Comparison of ENCODE assay signal across 2 cellular contexts in the genomic region with DNA sequence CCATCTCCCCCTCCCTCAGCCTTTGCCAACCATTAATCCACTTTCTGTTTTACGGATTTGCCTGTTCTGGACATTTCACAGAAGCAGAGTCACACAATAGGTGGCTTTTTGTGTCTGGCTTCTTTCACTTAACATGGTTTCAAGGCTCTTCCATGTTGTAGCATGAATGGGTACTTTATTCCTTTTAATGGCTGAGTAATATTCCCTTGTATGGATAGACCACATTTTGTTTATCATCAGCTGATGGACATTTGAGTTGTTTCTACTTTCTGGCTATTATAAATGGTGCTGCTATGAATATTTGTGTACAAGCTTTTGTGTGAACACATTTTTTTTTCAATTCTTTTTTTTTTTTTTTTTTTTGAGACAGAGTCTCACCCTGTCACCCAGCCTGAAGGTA.
A peak's percentile ranks its signal among the peaks of the same experiment; 100 is the strongest.
TF ChIP-seq lines count a peak whose summit lies in the region.

No MANE protein-coding gene starts in this region.

TF ChIP-seq in HEK293, 187 proteins besides CTCF, POLR2A, EP300 and RAD21 (continued from another document):
- TF ChIP-seq, protein P1, sequence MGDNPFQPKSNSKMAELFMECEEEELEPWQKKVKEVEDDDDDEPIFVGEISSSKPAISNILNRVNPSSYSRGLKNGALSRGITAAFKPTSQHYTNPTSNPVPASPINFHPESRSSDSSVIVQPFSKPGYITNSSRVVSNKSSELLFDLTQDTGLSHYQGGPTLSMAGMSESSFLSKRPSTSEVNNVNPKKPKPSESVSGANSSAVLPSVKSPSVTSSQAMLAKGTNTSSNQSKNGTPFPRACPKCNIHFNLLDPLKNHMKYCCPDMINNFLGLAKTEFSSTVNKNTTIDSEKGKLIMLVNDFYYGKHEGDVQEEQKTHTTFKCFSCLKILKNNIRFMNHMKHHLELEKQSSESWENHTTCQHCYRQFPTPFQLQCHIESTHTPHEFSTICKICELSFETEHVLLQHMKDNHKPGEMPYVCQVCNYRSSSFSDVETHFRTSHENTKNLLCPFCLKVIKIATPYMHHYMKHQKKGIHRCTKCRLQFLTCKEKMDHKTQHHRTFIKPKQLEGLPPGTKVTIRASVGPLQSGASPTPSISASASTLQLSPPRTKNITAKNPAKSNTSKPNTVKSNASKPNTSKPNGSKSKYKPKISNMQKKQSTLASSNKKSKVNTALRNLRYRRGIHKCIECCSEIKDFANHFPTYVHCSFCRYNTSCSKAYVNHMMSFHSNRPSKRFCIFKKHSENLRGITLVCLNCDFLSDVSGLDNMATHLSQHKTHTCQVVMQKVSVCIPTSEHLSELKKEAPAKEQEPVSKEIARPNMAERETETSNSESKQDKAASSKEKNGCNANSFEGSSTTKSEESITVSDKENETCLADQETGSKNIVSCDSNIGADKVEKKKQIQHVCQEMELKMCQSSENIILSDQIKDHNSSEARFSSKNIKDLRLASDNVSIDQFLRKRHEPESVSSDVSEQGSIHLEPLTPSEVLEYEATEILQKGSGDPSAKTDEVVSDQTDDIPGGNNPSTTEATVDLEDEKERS (tag by site-specific recombination; IDR thresholded peaks at IDR 0.05) = peak; percentile 40; the same call in 1 of the 2 replicates

TF ChIP-seq in K562, 482 proteins besides CTCF, POLR2A, EP300 and RAD21 (continued from another document):
- TF ChIP-seq, protein P2, sequence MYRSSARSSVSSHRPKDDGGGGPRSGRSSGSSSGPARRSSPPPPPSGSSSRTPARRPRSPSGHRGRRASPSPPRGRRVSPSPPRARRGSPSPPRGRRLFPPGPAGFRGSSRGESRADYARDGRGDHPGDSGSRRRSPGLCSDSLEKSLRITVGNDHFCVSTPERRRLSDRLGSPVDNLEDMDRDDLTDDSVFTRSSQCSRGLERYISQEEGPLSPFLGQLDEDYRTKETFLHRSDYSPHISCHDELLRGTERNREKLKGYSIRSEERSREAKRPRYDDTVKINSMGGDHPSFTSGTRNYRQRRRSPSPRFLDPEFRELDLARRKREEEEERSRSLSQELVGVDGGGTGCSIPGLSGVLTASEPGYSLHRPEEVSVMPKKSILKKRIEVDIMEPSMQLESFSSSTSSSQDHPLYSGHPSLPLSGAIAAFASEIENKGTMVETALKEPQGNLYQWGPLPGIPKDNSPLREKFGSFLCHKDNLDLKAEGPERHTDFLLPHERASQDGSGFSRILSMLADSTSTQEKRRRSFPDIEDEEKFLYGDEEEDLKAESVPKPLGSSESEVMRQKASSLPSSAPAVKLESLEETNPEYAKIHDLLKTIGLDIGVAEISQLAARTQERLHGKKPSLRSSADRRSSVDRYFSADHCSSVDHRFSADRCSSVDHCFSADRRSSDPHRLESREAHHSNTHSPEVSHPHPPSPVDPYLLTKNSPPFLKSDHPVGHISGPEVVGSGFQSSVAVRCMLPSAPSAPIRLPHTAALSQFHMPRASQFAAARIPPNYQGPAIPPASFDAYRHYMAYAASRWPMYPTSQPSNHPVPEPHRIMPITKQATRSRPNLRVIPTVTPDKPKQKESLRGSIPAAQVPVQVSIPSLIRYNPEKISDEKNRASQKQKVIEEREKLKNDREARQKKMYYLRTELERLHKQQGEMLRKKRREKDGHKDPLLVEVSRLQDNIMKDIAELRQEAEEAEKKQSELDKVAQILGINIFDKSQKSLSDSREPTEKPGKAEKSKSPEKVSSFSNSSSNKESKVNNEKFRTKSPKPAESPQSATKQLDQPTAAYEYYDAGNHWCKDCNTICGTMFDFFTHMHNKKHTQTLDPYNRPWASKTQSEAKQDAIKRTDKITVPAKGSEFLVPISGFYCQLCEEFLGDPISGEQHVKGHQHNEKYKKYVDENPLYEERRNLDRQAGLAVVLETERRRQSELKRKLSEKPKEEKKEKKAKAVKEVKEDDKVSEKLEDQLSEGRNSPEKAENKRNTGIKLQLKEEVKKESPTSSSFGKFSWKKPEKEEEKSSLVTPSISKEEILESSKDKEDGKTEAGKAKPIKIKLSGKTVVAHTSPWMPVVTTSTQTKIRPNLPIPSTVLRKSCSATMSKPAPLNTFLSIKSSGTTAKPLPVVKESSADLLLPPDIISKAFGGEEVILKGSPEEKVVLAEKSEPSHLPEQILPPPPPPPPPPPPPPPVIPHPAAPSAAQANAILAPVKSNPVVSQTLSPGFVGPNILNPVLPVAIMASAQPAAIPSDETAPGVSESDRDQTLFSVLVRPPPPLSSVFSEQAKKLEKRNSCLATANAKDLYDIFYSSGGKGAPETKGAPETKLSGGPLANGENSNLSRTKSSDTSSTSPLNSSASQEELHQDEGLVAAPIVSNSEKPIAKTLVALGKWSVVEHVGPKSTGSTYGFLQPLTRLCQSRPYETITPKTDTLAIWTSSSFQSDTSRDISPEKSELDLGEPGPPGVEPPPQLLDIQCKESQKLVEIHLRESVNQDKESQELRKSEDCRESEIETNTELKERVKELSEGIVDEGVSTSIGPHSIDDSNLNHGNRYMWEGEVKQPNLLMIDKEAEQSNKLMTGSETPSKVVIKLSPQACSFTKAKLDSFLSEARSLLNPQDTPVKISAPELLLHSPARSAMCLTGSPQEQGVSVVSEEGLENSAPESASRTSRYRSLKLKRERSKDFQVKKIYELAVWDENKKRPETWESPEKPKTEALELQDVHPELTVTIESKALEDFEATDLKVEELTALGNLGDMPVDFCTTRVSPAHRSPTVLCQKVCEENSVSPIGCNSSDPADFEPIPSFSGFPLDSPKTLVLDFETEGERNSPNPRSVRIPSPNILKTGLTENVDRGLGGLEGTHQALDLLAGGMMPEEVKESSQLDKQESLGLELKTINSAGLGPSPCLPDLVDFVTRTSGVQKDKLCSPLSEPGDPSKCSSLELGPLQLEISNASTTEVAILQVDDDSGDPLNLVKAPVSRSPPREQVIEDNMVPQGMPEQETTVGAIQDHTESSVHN (IDR thresholded peaks at IDR 0.05; ENCODE audit: borderline replicate concordance in 1 of 2, low read depth in 1 of 2) = no peak
- TF ChIP-seq ZNF146 (CRISPR knock-in tag; IDR thresholded peaks at IDR 0.05; ENCODE audit: unreplicated experiment) (peak; percentile 54), NFE2 (IDR thresholded peaks at IDR 0.05; ENCODE audit: low read depth) (no peak)
TF ChIP-seq in K562: peak in this region for 1.
